In genomic region chr20:56631318-56631989, GRCh38 we compare ENCODE assay signal across 11 cellular contexts. TPM values are rescaled to one million over a fixed set of nuclear protein-coding genes. Genes with fewer than 3 reads are reported as not detected.
DNase-seq lines count a peak whose midpoint lies in the region; ATAC-seq and TF ChIP-seq lines count a peak whose summit lies in the region.
"Had no signal": no experiment of that assay in that cellular context is flagged by ENCODE, and none has a peak within 500 bp of the region (broad histone marks: within the 10 kb centered on the region; RNA-seq: fewer than 3 reads in every experiment).

No MANE protein-coding gene starts in this region.

- H3K36me3 Mint-ChIP-seq in activated T-helper 1 cell treated with anti-CD3 and anti-CD28 coated beads, Interleukin-12 subunit alpha, Interleukin-12 subunit beta, Interleukin-2, Interleukin-4 antibody, amounts not matched to agents 30 ng/mL and 10 ng/mL and 1 ng/mL, durations not matched to agents 14 hours and 24 hours and 36 hours (ENCODE audit: low read depth), result no peaks in the 10 kb centered on the region
- no peaks in the 10 kb centered on the region for H3K36me3 Mint-ChIP-seq in activated T-helper 2 cell treated with anti-CD3 and anti-CD28 coated beads, Interferon-gamma antibody, Interleukin-2, Interleukin-4, amounts not matched to agents 10 μg/mL and 5 μg/mL and 100 μg/mL, durations not matched to agents 14 hours and 24 hours and 36 hours (ENCODE audit: low read depth)

- DNase-seq in ELR (ENCODE audit: low read depth) (peak; percentile 43), RWPE2 (ENCODE audit: low spot score) (peak; percentile 80), foreskin keratinocyte (peak in 1 of 2 donors; percentile 25), prostate gland (ENCODE audit: low spot score) (no peak), erythroblast (lab: John Stamatoyannopoulos, UW) (no peak), LoVo (ENCODE audit: low spot score) (no peak)
- no peak for DNase-seq in activated T-helper 1 cell treated with anti-CD3 and anti-CD28 coated beads, Interleukin-12 subunit alpha, Interleukin-12 subunit beta, Interleukin-2, Interleukin-4 antibody, amounts not matched to agents 30 ng/mL and 10 ng/mL and 1 ng/mL, durations not matched to agents 14 hours and 24 hours and 36 hours (ENCODE audit: low spot score)
- no peak for DNase-seq in activated T-helper 2 cell treated with anti-CD3 and anti-CD28 coated beads, Interferon-gamma antibody, Interleukin-2, Interleukin-4, amounts not matched to agents 10 μg/mL and 5 μg/mL and 100 μg/mL, durations not matched to agents 14 hours and 24 hours and 36 hours (ENCODE audit: low spot score)
- DNase-seq: activated CD4-positive, alpha-beta memory T cell treated with anti-CD3 and anti-CD28 coated beads, Interleukin-2, amount 10 ng/mL, durations not matched to agents 7 days and 5 days; NCI-H748 treated with DMSO at 0.1 percent for 48 hours had no signal

- no peaks in the 10 kb centered on the region for H3K9me3 ChIP-seq in RWPE2 (ENCODE audit: severe bottlenecking)
- no peaks in the 10 kb centered on the region for H3K9me3 ChIP-seq in prostate gland

- no peak overlapping the region for H3K4me3 Mint-ChIP-seq in activated T-helper 1 cell treated with anti-CD3 and anti-CD28 coated beads, Interleukin-12 subunit alpha, Interleukin-12 subunit beta, Interleukin-2, Interleukin-4 antibody, amounts not matched to agents 30 ng/mL and 10 ng/mL and 1 ng/mL, durations not matched to agents 14 hours and 24 hours and 36 hours
- H3K4me3 Mint-ChIP-seq in activated T-helper 2 cell treated with anti-CD3 and anti-CD28 coated beads, Interferon-gamma antibody, Interleukin-2, Interleukin-4, amounts not matched to agents 10 μg/mL and 5 μg/mL and 100 μg/mL, durations not matched to agents 14 hours and 24 hours and 36 hours (ENCODE audit: low read depth), result no peak overlapping the region
- H3K4me3 Mint-ChIP-seq: activated CD4-positive, alpha-beta memory T cell treated with anti-CD3 and anti-CD28 coated beads, Interleukin-2, amount 10 ng/mL, durations not matched to agents 7 days and 5 days had no signal

- H3K4me1 ChIP-seq in RWPE2 (ENCODE audit: insufficient read depth, poor library complexity, severe bottlenecking) (peaks cover 27% of the 10 kb centered on the region), foreskin keratinocyte (peaks cover 17% of the 10 kb centered on the region), prostate gland (replicated peaks) (no peaks in the 10 kb centered on the region)
- H3K4me1 ChIP-seq: parathyroid adenoma had no signal

- no peaks in the 10 kb centered on the region for H3K9me3 Mint-ChIP-seq in activated T-helper 1 cell treated with anti-CD3 and anti-CD28 coated beads, Interleukin-12 subunit alpha, Interleukin-12 subunit beta, Interleukin-2, Interleukin-4 antibody, amounts not matched to agents 30 ng/mL and 10 ng/mL and 1 ng/mL, durations not matched to agents 14 hours and 24 hours and 36 hours
- H3K9me3 Mint-ChIP-seq in activated T-helper 2 cell treated with anti-CD3 and anti-CD28 coated beads, Interferon-gamma antibody, Interleukin-2, Interleukin-4, amounts not matched to agents 10 μg/mL and 5 μg/mL and 100 μg/mL, durations not matched to agents 14 hours and 24 hours and 36 hours, result no peaks in the 10 kb centered on the region
- H3K9me3 Mint-ChIP-seq: activated CD4-positive, alpha-beta memory T cell treated with anti-CD3 and anti-CD28 coated beads, Interleukin-2, amount 10 ng/mL, durations not matched to agents 7 days and 5 days had no signal

- H3K27ac Mint-ChIP-seq in activated T-helper 1 cell treated with anti-CD3 and anti-CD28 coated beads, Interleukin-12 subunit alpha, Interleukin-12 subunit beta, Interleukin-2, Interleukin-4 antibody, amounts not matched to agents 30 ng/mL and 10 ng/mL and 1 ng/mL, durations not matched to agents 14 hours and 24 hours and 36 hours, result no peak overlapping the region
- no peak overlapping the region for H3K27ac Mint-ChIP-seq in activated T-helper 2 cell treated with anti-CD3 and anti-CD28 coated beads, Interferon-gamma antibody, Interleukin-2, Interleukin-4, amounts not matched to agents 10 μg/mL and 5 μg/mL and 100 μg/mL, durations not matched to agents 14 hours and 24 hours and 36 hours
- H3K27ac Mint-ChIP-seq: activated CD4-positive, alpha-beta memory T cell treated with anti-CD3 and anti-CD28 coated beads, Interleukin-2, amount 10 ng/mL, durations not matched to agents 7 days and 5 days had no signal

- intact Hi-C loops in prostate gland (cut with DNase I), result no loop called here
- intact Hi-C loops in activated T-helper 1 cell treated with anti-CD3 and anti-CD28 coated beads, Interleukin-12 subunit alpha, Interleukin-12 subunit beta, Interleukin-2, Interleukin-4 antibody, amounts not matched to agents 30 ng/mL and 10 ng/mL and 1 ng/mL, durations not matched to agents 14 hours and 24 hours and 36 hours (cut with micrococcal nuclease), result no loop called here
- intact Hi-C loops in activated T-helper 2 cell treated with anti-CD3 and anti-CD28 coated beads, Interferon-gamma antibody, Interleukin-2, Interleukin-4, amounts not matched to agents 10 μg/mL and 5 μg/mL and 100 μg/mL, durations not matched to agents 14 hours and 24 hours and 36 hours (cut with micrococcal nuclease), result no loop called here

- TF ChIP-seq POLR2A in prostate gland (IDR thresholded peaks at IDR 0.05), result no peak
- TF ChIP-seq POLR2A in erythroblast (IDR thresholded peaks at IDR 0.05; ENCODE audit: low read length), result no peak

- no peak for ATAC-seq in RWPE2 (ENCODE audit: low read depth)
- no peak for ATAC-seq in foreskin keratinocyte

- H3K27ac ChIP-seq in RWPE2 (ENCODE audit: poor library complexity, severe bottlenecking) (peak overlapping the region; percentile 49), foreskin keratinocyte (peak overlapping the region; percentile 70), prostate gland (peak overlapping the region in 1 of 2 donors; percentile 91)
- H3K27ac ChIP-seq: parathyroid adenoma had no signal

- WGBS in prostate gland, result 13% methylated on average over 31 of the region's 48 CpGs

- H3K27me3 ChIP-seq in RWPE2 (ENCODE audit: insufficient read depth, poor library complexity, severe bottlenecking) (no peaks in the 10 kb centered on the region), foreskin keratinocyte (no peaks in the 10 kb centered on the region), prostate gland (replicated peaks; ENCODE audit: insufficient read depth) (peaks cover 3% of the 10 kb centered on the region)

- no peaks in the 10 kb centered on the region for H3K4me1 Mint-ChIP-seq in activated T-helper 1 cell treated with anti-CD3 and anti-CD28 coated beads, Interleukin-12 subunit alpha, Interleukin-12 subunit beta, Interleukin-2, Interleukin-4 antibody, amounts not matched to agents 30 ng/mL and 10 ng/mL and 1 ng/mL, durations not matched to agents 14 hours and 24 hours and 36 hours (ENCODE audit: low read depth)
- H3K4me1 Mint-ChIP-seq in activated T-helper 2 cell treated with anti-CD3 and anti-CD28 coated beads, Interferon-gamma antibody, Interleukin-2, Interleukin-4, amounts not matched to agents 10 μg/mL and 5 μg/mL and 100 μg/mL, durations not matched to agents 14 hours and 24 hours and 36 hours (ENCODE audit: low read depth), result peaks cover 7% of the 10 kb centered on the region

- H3K36me3 ChIP-seq in RWPE2 (ENCODE audit: low read depth), result peaks cover 40% of the 10 kb centered on the region
- H3K36me3 ChIP-seq in prostate gland, result no peaks in the 10 kb centered on the region

- peaks cover 60% of the 10 kb centered on the region for H3K27me3 Mint-ChIP-seq in activated T-helper 1 cell treated with anti-CD3 and anti-CD28 coated beads, Interleukin-12 subunit alpha, Interleukin-12 subunit beta, Interleukin-2, Interleukin-4 antibody, amounts not matched to agents 30 ng/mL and 10 ng/mL and 1 ng/mL, durations not matched to agents 14 hours and 24 hours and 36 hours (ENCODE audit: insufficient read depth)
- H3K27me3 Mint-ChIP-seq in activated T-helper 2 cell treated with anti-CD3 and anti-CD28 coated beads, Interferon-gamma antibody, Interleukin-2, Interleukin-4, amounts not matched to agents 10 μg/mL and 5 μg/mL and 100 μg/mL, durations not matched to agents 14 hours and 24 hours and 36 hours (ENCODE audit: low read depth), result peaks cover 70% of the 10 kb centered on the region

- H3K4me3 ChIP-seq in RWPE2 (ENCODE audit: severe bottlenecking), result peak overlapping the region; percentile 60
- peak overlapping the region; percentile 58 to 74 for H3K4me3 ChIP-seq in prostate gland

- TF ChIP-seq CTCF in RWPE2 (IDR thresholded peaks at IDR 0.05; ENCODE audit: poor library complexity, severe bottlenecking), result no peak
- TF ChIP-seq CTCF in foreskin keratinocyte (conservative IDR thresholded peaks at IDR 0.05), result no peak
- TF ChIP-seq CTCF in prostate gland (IDR thresholded peaks at IDR 0.05), result no peak

RNA-seq across cellular contexts. Expression of gene TFAP2C, which starts 2.3 kb away (rescaled TPM):
- total RNA-seq in foreskin keratinocyte (16.3 and 16.4 TPM in 2 replicates), prostate gland (10 to 100 TPM in 1 of 2 donors, 1 to 10 TPM in 1; 9.4 to 22.4 TPM)
- polyA plus RNA-seq in foreskin keratinocyte, result 7.7 and 9.3 TPM in 2 replicates
- not detected in 2 replicates for total RNA-seq in activated T-helper 1 cell treated with anti-CD3 and anti-CD28 coated beads, Interleukin-12 subunit alpha, Interleukin-12 subunit beta, Interleukin-2, Interleukin-4 antibody, amounts not matched to agents 30 ng/mL and 10 ng/mL and 1 ng/mL, durations not matched to agents 14 hours and 24 hours and 36 hours
- not detected in 2 replicates for total RNA-seq in activated T-helper 2 cell treated with anti-CD3 and anti-CD28 coated beads, Interferon-gamma antibody, Interleukin-2, Interleukin-4, amounts not matched to agents 10 μg/mL and 5 μg/mL and 100 μg/mL, durations not matched to agents 14 hours and 24 hours and 36 hours
- total RNA-seq: activated CD4-positive, alpha-beta memory T cell treated with anti-CD3 and anti-CD28 coated beads, Interleukin-2, amount 10 ng/mL, durations not matched to agents 7 days and 5 days had no signal

Comparison
In these comparisons a context has a peak if more than half of its experiments do, and no peak if none do; other contexts are left out.
1. DNase-seq: peak in ELR (single experiment) and RWPE2 (single experiment); none in prostate gland (single experiment), activated T-helper 1 cell treated with anti-CD3 and anti-CD28 coated beads, Interleukin-12 subunit alpha, Interleukin-12 subunit beta, Interleukin-2, Interleukin-4 antibody, amounts not matched to agents 30 ng/mL and 10 ng/mL and 1 ng/mL, durations not matched to agents 14 hours and 24 hours and 36 hours (single experiment), erythroblast (0 of 2), LoVo (single experiment) and activated T-helper 2 cell treated with anti-CD3 and anti-CD28 coated beads, Interferon-gamma antibody, Interleukin-2, Interleukin-4, amounts not matched to agents 10 μg/mL and 5 μg/mL and 100 μg/mL, durations not matched to agents 14 hours and 24 hours and 36 hours (single experiment).
2. RNA of gene TFAP2C, which starts 2.3 kb away (total RNA-seq): 9.4 to 22.4 TPM in prostate gland and 16.3 to 16.4 TPM in foreskin keratinocyte; not detected in activated T-helper 2 cell treated with anti-CD3 and anti-CD28 coated beads, Interferon-gamma antibody, Interleukin-2, Interleukin-4, amounts not matched to agents 10 μg/mL and 5 μg/mL and 100 μg/mL, durations not matched to agents 14 hours and 24 hours and 36 hours and not detected in activated T-helper 1 cell treated with anti-CD3 and anti-CD28 coated beads, Interleukin-12 subunit alpha, Interleukin-12 subunit beta, Interleukin-2, Interleukin-4 antibody, amounts not matched to agents 30 ng/mL and 10 ng/mL and 1 ng/mL, durations not matched to agents 14 hours and 24 hours and 36 hours; every median in the first group is over 10 times any median in the second.